In the genomic region with DNA sequence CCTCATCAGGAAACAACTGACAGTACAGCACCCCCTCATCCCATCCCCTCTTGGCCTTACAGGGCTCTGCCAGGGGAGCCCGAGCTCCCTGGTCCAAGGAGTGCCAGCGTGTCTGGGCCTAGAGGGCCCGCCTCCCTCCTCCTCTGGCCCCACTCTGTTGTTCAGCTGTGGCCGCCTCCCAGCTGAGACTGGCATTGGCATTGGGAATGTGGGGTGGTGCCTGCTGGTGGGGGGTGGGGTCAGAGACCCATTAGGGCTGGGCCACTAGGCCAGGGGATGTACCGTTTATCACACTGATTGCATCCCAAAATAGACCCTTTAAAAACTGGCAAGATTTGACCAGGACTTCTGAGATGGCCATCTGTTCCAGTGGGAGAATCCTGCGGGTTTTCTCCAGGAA, we compare ENCODE assay signal across 8 cellular contexts. TPM values are rescaled to one million over a fixed set of nuclear protein-coding genes. Genes with fewer than 3 reads are reported as not detected.
DNase-seq lines count a peak whose midpoint lies in the region; ATAC-seq, FAIRE-seq and TF ChIP-seq lines count a peak whose summit lies in the region.

No MANE protein-coding gene starts in this region.

- peaks cover 0 to 24% (median 4%) of the 10 kb centered on the region in 3 donors for H3K36me3 Mint-ChIP-seq in CD8-positive, alpha-beta memory T cell
- no peaks in the 10 kb centered on the region for H3K36me3 Mint-ChIP-seq in naive B cell

- H3K27me3 Mint-ChIP-seq in CD8-positive, alpha-beta memory T cell: no peaks in the 10 kb centered on the region
- H3K27me3 Mint-ChIP-seq in naive B cell: no peaks in the 10 kb centered on the region

- no peaks in the 10 kb centered on the region for H3K9me3 Mint-ChIP-seq in CD8-positive, alpha-beta memory T cell
- H3K9me3 Mint-ChIP-seq in naive B cell: no peaks in the 10 kb centered on the region

- H3K9me1 ChIP-seq in endothelial cell of umbilical vein (replicated peaks; ENCODE audit: control insufficient read depth, extremely low read depth, insufficient read depth, low read length): no peaks in the 10 kb centered on the region

- no peaks in the 10 kb centered on the region for H4K20me1 ChIP-seq in endothelial cell of umbilical vein (replicated peaks; ENCODE audit: control insufficient read depth, extremely low read depth, insufficient read depth, low read length)

- H3K9ac ChIP-seq in endothelial cell of umbilical vein (replicated peaks; ENCODE audit: extremely low read depth, insufficient read depth, low read length): no peak overlapping the region

- H3K27ac ChIP-seq in CD8-positive, alpha-beta memory T cell (ENCODE audit: low read depth, low read length): peak overlapping the region; percentile 65
- H3K27ac ChIP-seq in Peyer's patch: peak overlapping the region in 1 of 4 donors; percentile 31
- no peak overlapping the region for H3K27ac ChIP-seq in endothelial cell of umbilical vein (ENCODE audit: insufficient read depth, low read depth, low read length)

- TF ChIP-seq CTCF in Peyer's patch (IDR thresholded peaks at IDR 0.05) (no peak), endothelial cell of umbilical vein (IDR thresholded peaks at IDR 0.05; ENCODE audit: extremely low read depth in 1 of 2, insufficient read depth in 1 of 2, low read depth in 1 of 2, low read length in 2 of 2) (no peak)

- peaks cover 2% of the 10 kb centered on the region for H3K79me2 ChIP-seq in endothelial cell of umbilical vein (ENCODE audit: control insufficient read depth, insufficient read depth, low read length)

- peaks cover 47 to 61% (median 55%) of the 10 kb centered on the region in 3 donors for H3K4me1 Mint-ChIP-seq in CD8-positive, alpha-beta memory T cell
- peaks cover 29 to 35% (median 30%) of the 10 kb centered on the region in 3 donors for H3K4me1 Mint-ChIP-seq in naive B cell

- peak overlapping the region; percentile 67 for H3K4me3 ChIP-seq in CD8-positive, alpha-beta memory T cell (ENCODE audit: low read length)
- H3K4me3 ChIP-seq in Peyer's patch (peak overlapping the region in 3 of 4 donors; percentile 89 to 93 (median 91)), endothelial cell of umbilical vein (replicated peaks in 1 of 3; ENCODE audit: insufficient read depth in 1 of 3, low read depth in 1 of 3, low read length in 3 of 3) (peak overlapping the region in 1 of 3 experiments; percentile 75)

- dilution Hi-C loops in endothelial cell of umbilical vein (cut with MboI; ENCODE audit: extremely low pct_ligation_motif_present, low sequenced_read_pairs): no loop called here

- CTCF ChIA-PET in CD8-positive, alpha-beta memory T cell (lab: Charles Lee): interaction anchor here (0.9 kb wide), 1 partner anchor 9 kb away, joined by 3 read pairs; no protein-coding TSS in a partner anchor
- CTCF ChIA-PET in endothelial cell of umbilical vein (lab: Charles Lee): no interaction called here

- peak overlapping the region; percentile 74 to 92 (median 84) for H3K27ac Mint-ChIP-seq in CD8-positive, alpha-beta memory T cell
- H3K27ac Mint-ChIP-seq in naive B cell: peak overlapping the region in 4 of 6 donors; percentile 47 to 86 (median 71)

- intact Hi-C loops in endothelial cell of umbilical vein (cut with micrococcal nuclease): loop anchor here (5.0 kb wide), 1 partner anchor 252 kb away; no protein-coding TSS in a partner anchor

- H3K27me3 ChIP-seq in CD8-positive, alpha-beta memory T cell (ENCODE audit: insufficient read depth, low read length, poor library complexity, severe bottlenecking): no peaks in the 10 kb centered on the region
- H3K27me3 ChIP-seq in Peyer's patch (no peaks in the 10 kb centered on the region), endothelial cell of umbilical vein (ENCODE audit: control insufficient read depth in 2 of 2, insufficient read depth in 2 of 2, low read length in 2 of 2) (no peaks in the 10 kb centered on the region)

- ATAC-seq in naive B cell (ENCODE audit: low read depth in 2 of 2) (no peak), HG02852 (IDR thresholded peaks at IDR 0.05; ENCODE audit: unreplicated experiment) (no peak), HG02884 (IDR thresholded peaks at IDR 0.05; ENCODE audit: unreplicated experiment) (no peak)

- H3K9me3 ChIP-seq in CD8-positive, alpha-beta memory T cell (ENCODE audit: low read length): no peaks in the 10 kb centered on the region
- H3K9me3 ChIP-seq in Peyer's patch (no peaks in the 10 kb centered on the region), endothelial cell of umbilical vein (replicated peaks; ENCODE audit: control insufficient read depth, insufficient read depth, low read length) (no peaks in the 10 kb centered on the region)

- no peak for TF ChIP-seq POLR2A in Peyer's patch (IDR thresholded peaks at IDR 0.05)
- TF ChIP-seq POLR2A in endothelial cell of umbilical vein (IDR thresholded peaks at IDR 0.05; ENCODE audit: low read depth, low read length): no peak

- no peak for DNase-seq in CD8-positive, alpha-beta memory T cell
- DNase-seq in Peyer's patch (peak in 1 of 3 donors; percentile 63), endothelial cell of umbilical vein (ENCODE audit: low read depth, low spot score) (no peak), naive B cell (no peak), SIG-M5 (lab: John Stamatoyannopoulos, UW) (no peak), SHP77 treated with DMSO at 0.1 percent for 48 hours (lab: John Stamatoyannopoulos, UW) (no peak)

- peak; percentile 31 for FAIRE-seq in endothelial cell of umbilical vein (lab: Jason Lieb, UNC)

- BruUV-seq in endothelial cell of umbilical vein (replicated peaks; lab: Mats Ljungman, UMichigan): no TSS peak

- H3K4me1 ChIP-seq in CD8-positive, alpha-beta memory T cell (ENCODE audit: insufficient read depth, low read length): peaks cover 51% of the 10 kb centered on the region
- peaks cover 11 to 44% (median 18%) of the 10 kb centered on the region in 4 donors for H3K4me1 ChIP-seq in Peyer's patch
- H3K4me1 ChIP-seq in endothelial cell of umbilical vein (ENCODE audit: control insufficient read depth, extremely low read depth, insufficient read depth, low read length): peaks cover 19% of the 10 kb centered on the region

- H3K4me2 ChIP-seq in endothelial cell of umbilical vein (ENCODE audit: insufficient read depth, low read length): peak overlapping the region; percentile 67

- H2AFZ ChIP-seq in endothelial cell of umbilical vein (ENCODE audit: low read depth, low read length): no peak overlapping the region

- H3K4me3 Mint-ChIP-seq in CD8-positive, alpha-beta memory T cell: peak overlapping the region; percentile 88 to 94 (median 92)
- peak overlapping the region; percentile 80 to 90 (median 84) for H3K4me3 Mint-ChIP-seq in naive B cell

- H3K36me3 ChIP-seq in CD8-positive, alpha-beta memory T cell (ENCODE audit: insufficient read depth, low read length): peaks cover 8% of the 10 kb centered on the region
- H3K36me3 ChIP-seq in Peyer's patch: no peaks in the 10 kb centered on the region
- no peaks in the 10 kb centered on the region for H3K36me3 ChIP-seq in endothelial cell of umbilical vein (ENCODE audit: control insufficient read depth in 2 of 2, extremely low read depth in 1 of 2, insufficient read depth in 2 of 2, low read length in 2 of 2)

- POLR2A ChIA-PET in CD8-positive, alpha-beta memory T cell (lab: Charles Lee): interaction anchor here (1.4 to 1.9 kb wide), 2 partner anchors 12 to 17 kb away, joined by 5 to 7 read pairs; no protein-coding TSS in a partner anchor
- POLR2A ChIA-PET in endothelial cell of umbilical vein (lab: Charles Lee): interaction anchor here (0.6 kb wide), 1 partner anchor 257 kb away, joined by 4 read pairs; no protein-coding TSS in a partner anchor

TF ChIP-seq in endothelial cell of umbilical vein, 7 proteins besides CTCF, POLR2A, EP300 and RAD21:
- no peak for TF ChIP-seq EZH2 (IDR thresholded peaks at IDR 0.05; ENCODE audit: borderline replicate concordance, low read depth, low read length, severe bottlenecking)
- no peak for TF ChIP-seq GATA2 (IDR thresholded peaks at IDR 0.05; ENCODE audit: insufficient read depth, insufficient read length, low read depth, low read length)
- TF ChIP-seq JUN (IDR thresholded peaks at IDR 0.05; ENCODE audit: borderline replicate concordance, insufficient read depth, insufficient read length, low read depth): no peak
- no peak for TF ChIP-seq POLR2AphosphoS5 (IDR thresholded peaks at IDR 0.05; ENCODE audit: insufficient read depth, low read depth, low read length)
- no peak for TF ChIP-seq FOS (IDR thresholded peaks at IDR 0.05; ENCODE audit: borderline replicate concordance, insufficient read depth, low read length)
- TF ChIP-seq, protein P1, sequence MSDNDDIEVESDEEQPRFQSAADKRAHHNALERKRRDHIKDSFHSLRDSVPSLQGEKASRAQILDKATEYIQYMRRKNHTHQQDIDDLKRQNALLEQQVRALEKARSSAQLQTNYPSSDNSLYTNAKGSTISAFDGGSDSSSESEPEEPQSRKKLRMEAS (IDR thresholded peaks at IDR 0.05; ENCODE audit: insufficient read depth, insufficient read length): no peak

RNA-seq across cellular contexts. Expression of a gene that starts 1.4 kb away (rescaled TPM):
- total RNA-seq in CD8-positive, alpha-beta memory T cell: 10 to 100 TPM; 21.1 to 22.0 TPM
- 302 TPM for polyA plus RNA-seq in CD8-positive, alpha-beta memory T cell
- total RNA-seq in Peyer's patch: 10 to 100 TPM; 20.1 to 24.5 (median 22.7) TPM
- 20.8 and 24.7 TPM in 2 replicates for total RNA-seq in endothelial cell of umbilical vein
- 23.1 and 23.6 TPM in 2 replicates for polyA plus RNA-seq in endothelial cell of umbilical vein
- 22.0 and 22.9 TPM in 2 replicates for polyA plus RNA-seq in endothelial cell of umbilical vein (2011; cell fraction: cytosol; rRNA removed)
- 27.0 and 29.1 TPM in 2 replicates for polyA plus RNA-seq in endothelial cell of umbilical vein (2011; cell fraction: nucleus; rRNA removed)
- 13.5 and 14.5 TPM in 2 replicates for polyA plus RNA-seq in endothelial cell of umbilical vein (2012)
- 19.0 and 19.5 TPM in 2 replicates for polyA minus RNA-seq in endothelial cell of umbilical vein
- polyA minus RNA-seq in endothelial cell of umbilical vein (2011; cell fraction: cytosol; rRNA and poly(A)+ RNA removed): 12.2 TPM
- polyA minus RNA-seq in endothelial cell of umbilical vein (2011; cell fraction: nucleus; rRNA and poly(A)+ RNA removed): 8.3 and 8.6 TPM in 2 replicates
- 10 to 100 TPM; 19.1 to 25.9 (median 20.5) TPM for polyA plus RNA-seq in naive B cell (ENCODE audit: low read depth in 6 of 6)
